8 cellular contexts compared by ENCODE assay signal in the genomic region with DNA sequence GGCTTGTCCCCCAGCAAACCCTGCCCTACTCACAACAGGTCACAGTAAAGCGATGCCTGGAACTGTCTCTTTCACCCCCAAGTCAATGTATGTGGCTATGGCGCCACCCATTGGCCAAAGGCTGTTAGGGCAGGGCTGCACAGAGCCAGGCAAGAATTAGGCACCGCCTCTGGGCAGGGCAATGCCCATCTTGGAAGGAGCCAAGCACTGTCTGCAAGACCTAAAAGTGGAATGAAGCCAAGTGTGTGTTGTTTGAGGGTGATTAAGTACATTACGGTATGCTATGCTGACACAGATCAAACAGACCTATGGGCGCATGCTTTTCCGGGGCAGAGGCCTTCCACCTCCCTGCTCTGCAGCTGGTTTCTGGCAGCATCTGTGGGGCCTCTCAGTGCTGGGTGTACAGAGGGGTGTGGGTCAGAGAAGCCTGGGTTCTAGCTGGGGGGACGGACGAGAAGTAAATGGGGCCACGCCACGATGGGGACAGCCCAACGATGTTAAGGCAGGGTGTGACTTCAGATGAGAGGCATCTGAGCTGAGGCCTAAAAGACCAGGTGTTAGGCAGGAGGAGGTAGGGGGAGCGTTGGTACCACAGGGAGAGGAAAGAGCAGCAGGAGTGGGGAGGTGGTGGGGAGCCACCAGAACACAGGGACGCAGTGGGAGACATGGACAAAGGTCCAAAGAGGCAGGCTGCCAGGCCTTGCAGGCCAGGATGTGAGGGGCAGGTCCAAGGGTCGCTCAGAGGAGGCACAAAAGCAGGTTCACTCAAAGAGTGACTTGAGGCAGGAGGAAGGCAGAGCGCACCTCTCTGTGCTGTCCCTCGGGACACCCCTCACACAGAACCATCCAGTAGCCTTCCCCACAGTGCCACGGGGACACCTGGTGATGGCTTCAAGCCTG. TPM values are rescaled to one million over a fixed set of nuclear protein-coding genes. Genes with fewer than 3 reads are reported as not detected.
DNase-seq lines count a peak whose midpoint lies in the region; ATAC-seq and TF ChIP-seq lines count a peak whose summit lies in the region.

No MANE protein-coding gene starts in this region.

- DNase-seq in Calu3 (peak; percentile 79), OCI-M1 (lab: John Stamatoyannopoulos, UW) (peak; percentile 76), fibroblast of the aortic adventitia (ENCODE audit: low read depth) (peak; percentile 83), omental fat pad (ENCODE audit: low spot score) (peak; percentile 62), globus pallidus (ENCODE audit: low spot score) (no peak)

- H3K27me3 Mint-ChIP-seq in Calu3 (ENCODE audit: unreplicated experiment): no peaks in the 10 kb centered on the region
- no peaks in the 10 kb centered on the region for H3K27me3 Mint-ChIP-seq in activated T-helper 17 cell treated with anti-CD3 and anti-CD28 coated beads, Interleukin-2, amount 50 U/mL, for 72 hours

- H3K36me3 Mint-ChIP-seq in Calu3 (ENCODE audit: insufficient read depth, unreplicated experiment): peaks cover 8% of the 10 kb centered on the region
- no peaks in the 10 kb centered on the region for H3K36me3 Mint-ChIP-seq in activated T-helper 17 cell treated with anti-CD3 and anti-CD28 coated beads, Interleukin-2, amount 50 U/mL, for 72 hours (ENCODE audit: low read depth)

- intact Hi-C loops in Calu3 (cut with micrococcal nuclease; ENCODE audit: unreplicated experiment): loop anchor here (1.0 to 2.0 kb wide), 2 partner anchors 61 to 96 kb away; no protein-coding TSS in a partner anchor

- BruUV-seq in Calu3 (replicated peaks; lab: Mats Ljungman, UMichigan): no TSS peak

- no peaks in the 10 kb centered on the region for H3K9me3 Mint-ChIP-seq in Calu3 (ENCODE audit: low read depth, unreplicated experiment)
- no peaks in the 10 kb centered on the region for H3K9me3 Mint-ChIP-seq in activated T-helper 17 cell treated with anti-CD3 and anti-CD28 coated beads, Interleukin-2, amount 50 U/mL, for 72 hours

- H3K27ac Mint-ChIP-seq in Calu3 (ENCODE audit: unreplicated experiment): peak overlapping the region; percentile 63
- no peak overlapping the region for H3K27ac Mint-ChIP-seq in activated T-helper 17 cell treated with anti-CD3 and anti-CD28 coated beads, Interleukin-2, amount 50 U/mL, for 72 hours

- CTCF ChIA-PET in Calu3 (lab: Charles Lee): interaction anchor here (0.7 kb wide), 1 partner anchor 49 kb away, joined by 6 read pairs; no protein-coding TSS in a partner anchor

- peak; percentile 68 for ATAC-seq in HG03439 (IDR thresholded peaks at IDR 0.05; ENCODE audit: unreplicated experiment)
- ATAC-seq in activated T-helper 17 cell treated with anti-CD3 and anti-CD28 coated beads, Interleukin-2, amount 50 U/mL, for 72 hours (replicated peaks): peak; percentile 68
- peak; percentile 85 for ATAC-seq in omental fat pad (ENCODE audit: low FRiP score)
- ATAC-seq in HG02763 (IDR thresholded peaks at IDR 0.05; ENCODE audit: unreplicated experiment): no peak

- no peak overlapping the region for H3K4me3 Mint-ChIP-seq in Calu3 (ENCODE audit: low read depth, unreplicated experiment)
- no peak overlapping the region for H3K4me3 Mint-ChIP-seq in activated T-helper 17 cell treated with anti-CD3 and anti-CD28 coated beads, Interleukin-2, amount 50 U/mL, for 72 hours

- H3K4me3 ChIP-seq in fibroblast of the aortic adventitia (ENCODE audit: low read depth, low read length): no peak overlapping the region

- TF ChIP-seq CTCF in Calu3 (IDR thresholded peaks at IDR 0.05; ENCODE audit: unreplicated experiment) (peak; percentile 74), fibroblast of the aortic adventitia (IDR thresholded peaks at IDR 0.05; ENCODE audit: insufficient read depth, low read length) (peak; percentile 99), omental fat pad (IDR thresholded peaks at IDR 0.05) (peak in 1 of 3 donors; percentile 67)

- H3K4me1 Mint-ChIP-seq in Calu3 (ENCODE audit: low read depth, unreplicated experiment): peaks cover 13% of the 10 kb centered on the region
- peaks cover 12% of the 10 kb centered on the region for H3K4me1 Mint-ChIP-seq in activated T-helper 17 cell treated with anti-CD3 and anti-CD28 coated beads, Interleukin-2, amount 50 U/mL, for 72 hours

RNA-seq across cellular contexts. Expression of gene ACOT7, which starts 49.8 kb away (rescaled TPM):
- total RNA-seq in Calu3 (2022): 32.1 and 36.2 TPM in 2 replicates
- total RNA-seq in activated T-helper 17 cell treated with anti-CD3 and anti-CD28 coated beads, Interleukin-2, amount 50 U/mL, for 72 hours: 10 to 100 TPM; 43.5 to 96.3 TPM
- total RNA-seq in fibroblast of the aortic adventitia (ENCODE audit: low replicate concordance): 4.8 and 16.0 TPM in 2 replicates
- total RNA-seq in omental fat pad: 10 to 100 TPM in 2 of 4 donors, 1 to 10 TPM in 2; 7.4 to 16.7 (median 9.2) TPM
